Comparison of ENCODE assay signal across 11 cellular contexts in the genomic region with DNA sequence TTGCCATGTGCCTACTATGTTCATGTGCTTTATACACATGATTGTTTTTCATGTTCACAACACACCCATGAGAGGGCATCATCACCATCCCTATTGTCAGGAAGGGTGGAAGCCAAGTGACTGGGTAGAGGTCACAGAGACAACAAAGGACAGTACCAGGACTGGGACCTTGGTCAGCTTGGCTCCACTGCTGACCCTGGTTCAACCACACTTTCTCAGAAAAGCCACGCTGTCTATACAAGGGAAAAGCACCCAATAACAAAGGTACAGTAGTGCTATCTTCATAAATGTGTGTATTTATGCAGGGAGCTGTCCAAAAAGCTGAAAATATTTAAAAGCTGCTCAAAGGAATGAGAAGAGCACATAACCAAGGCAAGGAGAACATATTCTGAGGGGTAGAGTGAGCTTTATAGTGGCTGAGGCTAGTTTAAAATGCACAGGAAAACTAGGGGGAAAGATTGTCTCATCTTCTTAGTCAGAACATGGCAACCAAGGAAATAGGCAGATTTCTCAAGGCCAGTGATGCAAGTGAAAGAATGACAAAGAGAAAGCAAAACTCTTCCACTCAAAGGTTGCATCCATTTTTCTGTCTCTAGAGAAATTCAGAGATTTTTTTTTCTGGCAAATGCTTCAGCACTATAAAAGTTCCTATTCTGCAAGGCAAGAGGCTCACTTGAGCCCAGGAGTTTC.
DNase-seq lines count a peak whose midpoint lies in the region; ATAC-seq, FAIRE-seq and TF ChIP-seq lines count a peak whose summit lies in the region.
"Had no signal": no experiment of that assay in that cellular context is flagged by ENCODE, and none has a peak within 500 bp of the region (broad histone marks: within the 10 kb centered on the region; RNA-seq: fewer than 3 reads in every experiment).

No MANE protein-coding gene starts in this region.

- no peaks in the 10 kb centered on the region for H3K27me3 Mint-ChIP-seq in activated naive CD4-positive, alpha-beta T cell treated with anti-CD3 and anti-CD28 coated beads for 36 hours (ENCODE audit: low read depth)

- no peak for TF ChIP-seq POLR2A in uterus (IDR thresholded peaks at IDR 0.05)

- peak; percentile 28 for DNase-seq in activated naive CD4-positive, alpha-beta T cell treated with anti-CD3 and anti-CD28 coated beads for 36 hours
- DNase-seq in activated naive CD4-positive, alpha-beta T cell treated with anti-CD3 and anti-CD28 coated beads, Interleukin-2, amount 50 U/mL, for 16 hours, result no peak
- peak in 1 of 2 donors; percentile 7 for DNase-seq in activated naive CD4-positive, alpha-beta T cell treated with anti-CD3 and anti-CD28 coated beads, Interleukin-2, amount 50 U/mL, for 72 hours (ENCODE audit: low spot score in 2 of 2)
- no peak for DNase-seq in left cardiac atrium
- DNase-seq in uterus, result no peak
- no peak for DNase-seq in effector memory CD4-positive, alpha-beta T cell
- no peak for DNase-seq in DMS153 treated with DMSO at 0.1 percent for 48 hours (lab: John Stamatoyannopoulos, UW; ENCODE audit: unreplicated experiment)
- no peak for DNase-seq in RCC 7860 (ENCODE audit: low spot score)

- H3K9me3 Mint-ChIP-seq in activated naive CD4-positive, alpha-beta T cell treated with anti-CD3 and anti-CD28 coated beads for 36 hours, result peaks cover 11% of the 10 kb centered on the region
- H3K9me3 Mint-ChIP-seq in activated naive CD4-positive, alpha-beta T cell treated with anti-CD3 and anti-CD28 coated beads, Interleukin-2, amount 50 U/mL, for 72 hours, result peaks cover 26 to 27% of the 10 kb centered on the region in 2 donors

- H3K27me3 ChIP-seq in uterus, result no peaks in the 10 kb centered on the region
- no peaks in the 10 kb centered on the region for H3K27me3 ChIP-seq in effector memory CD4-positive, alpha-beta T cell (replicated peaks; ENCODE audit: control insufficient read depth, insufficient read depth, low read length, poor library complexity, severe bottlenecking)
- H3K27me3 ChIP-seq: SJSA1 had no signal

- ATAC-seq in activated naive CD4-positive, alpha-beta T cell treated with anti-CD3 and anti-CD28 coated beads, Interleukin-2, amount 50 U/mL, for 72 hours, result peak; percentile 86 to 94
- ATAC-seq in left cardiac atrium, result peak; percentile 14 to 34

- no peaks in the 10 kb centered on the region for H3K9me3 ChIP-seq in uterus
- H3K9me3 ChIP-seq in effector memory CD4-positive, alpha-beta T cell (ENCODE audit: control insufficient read depth, low read length), result no peaks in the 10 kb centered on the region
- H3K9me3 ChIP-seq: SJSA1 had no signal

- no peak for FAIRE-seq in RCC 7860 (lab: Jason Lieb, UNC)
- FAIRE-seq: colon had no signal

- no peak overlapping the region for H3K4me3 Mint-ChIP-seq in activated naive CD4-positive, alpha-beta T cell treated with anti-CD3 and anti-CD28 coated beads for 36 hours

- no peak overlapping the region for H3K4me3 ChIP-seq in uterus
- no peak overlapping the region for H3K4me3 ChIP-seq in effector memory CD4-positive, alpha-beta T cell (ENCODE audit: insufficient read depth, low read depth, low read length, poor library complexity, severe bottlenecking)
- H3K4me3 ChIP-seq: SJSA1, skin epidermis had no signal

- H3K36me3 ChIP-seq in uterus, result no peaks in the 10 kb centered on the region
- no peaks in the 10 kb centered on the region for H3K36me3 ChIP-seq in effector memory CD4-positive, alpha-beta T cell (ENCODE audit: control insufficient read depth, insufficient read depth, low read length)
- H3K36me3 ChIP-seq: SJSA1 had no signal

- CTCF ChIA-PET in activated naive CD4-positive, alpha-beta T cell treated with anti-CD3 and anti-CD28 coated beads for 36 hours (lab: Charles Lee), result interaction anchor here (0.6 to 1.1 kb wide), 3 partner anchors 47 to 430 kb away, joined by 3 read pairs; no protein-coding TSS in a partner anchor

- H3K27ac ChIP-seq in uterus, result peak overlapping the region; percentile 67 to 68
- H3K27ac ChIP-seq in effector memory CD4-positive, alpha-beta T cell (ENCODE audit: insufficient read depth, low read length, poor library complexity, severe bottlenecking), result no peak overlapping the region
- H3K27ac ChIP-seq: SJSA1 had no signal

- H3K36me3 Mint-ChIP-seq in activated naive CD4-positive, alpha-beta T cell treated with anti-CD3 and anti-CD28 coated beads for 36 hours (ENCODE audit: low read depth), result peaks cover 8% of the 10 kb centered on the region
- H3K36me3 Mint-ChIP-seq in activated naive CD4-positive, alpha-beta T cell treated with anti-CD3 and anti-CD28 coated beads, Interleukin-2, amount 50 U/mL, for 72 hours, result peaks cover 18 to 41% of the 10 kb centered on the region in 2 donors

- no peaks in the 10 kb centered on the region for H3K4me1 ChIP-seq in uterus
- no peaks in the 10 kb centered on the region for H3K4me1 ChIP-seq in effector memory CD4-positive, alpha-beta T cell (ENCODE audit: control insufficient read depth, insufficient read depth, low read length, poor library complexity, severe bottlenecking)
- H3K4me1 ChIP-seq: SJSA1 had no signal

- H3K4me1 Mint-ChIP-seq in activated naive CD4-positive, alpha-beta T cell treated with anti-CD3 and anti-CD28 coated beads for 36 hours (ENCODE audit: low read depth), result peaks cover 52% of the 10 kb centered on the region

- TF ChIP-seq CTCF in uterus (IDR thresholded peaks at IDR 0.05), result no peak

- peak overlapping the region; percentile 88 for H3K27ac Mint-ChIP-seq in activated naive CD4-positive, alpha-beta T cell treated with anti-CD3 and anti-CD28 coated beads for 36 hours
- peak overlapping the region; percentile 58 to 90 for H3K27ac Mint-ChIP-seq in activated naive CD4-positive, alpha-beta T cell treated with anti-CD3 and anti-CD28 coated beads, Interleukin-2, amount 50 U/mL, for 72 hours

- intact Hi-C loops in activated naive CD4-positive, alpha-beta T cell treated with anti-CD3 and anti-CD28 coated beads for 36 hours (cut with micrococcal nuclease), result loop anchor here (1.0 to 5.0 kb wide), 13 partner anchors 21 to 411 kb away; no protein-coding TSS in a partner anchor
- intact Hi-C loops in left cardiac atrium (cut with DNase I) (no loop called here), uterus (cut with DNase I; ENCODE audit: low total_unique reads) (no loop called here)
